Comparison of ENCODE assay signal across 34 cellular contexts in the genomic region with DNA sequence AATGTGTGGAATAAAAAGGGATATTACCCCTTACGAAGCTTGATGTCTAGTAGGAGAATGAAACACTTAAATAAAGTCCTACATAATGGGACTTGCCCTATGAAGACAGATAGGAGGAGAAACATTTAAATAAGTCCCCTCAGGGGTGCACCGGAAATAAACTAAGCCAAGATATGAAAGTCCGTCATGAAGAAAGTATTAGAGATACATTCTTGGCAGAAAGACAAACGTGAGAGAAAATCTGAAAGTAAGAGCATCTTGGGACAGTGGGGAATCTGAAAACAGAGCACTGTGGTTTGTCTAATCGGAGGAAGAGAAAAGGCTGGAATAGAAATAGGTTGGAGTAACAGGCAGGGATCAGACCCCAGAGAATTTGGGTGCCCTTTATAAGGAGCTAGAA.
DNase-seq lines count a peak whose midpoint lies in the region; TF ChIP-seq lines count a peak whose summit lies in the region.
"Had no signal": no experiment of that assay in that cellular context is flagged by ENCODE, and none has a peak within 500 bp of the region (broad histone marks: within the 10 kb centered on the region; RNA-seq: fewer than 3 reads in every experiment).

No MANE protein-coding gene starts in this region.

- H3K4me1 Mint-ChIP-seq in nephron = peaks cover 27% of the 10 kb centered on the region
- H3K4me1 Mint-ChIP-seq: activated naive CD4-positive, alpha-beta T cell treated with anti-CD3 and anti-CD28 coated beads, Interleukin-2, amount 50 U/mL, for 24 hours; CD4-positive, CD25-positive, alpha-beta regulatory T cell; naive thymus-derived CD4-positive, alpha-beta T cell had no signal

- H3K9me3 Mint-ChIP-seq in nephron = no peaks in the 10 kb centered on the region
- H3K9me3 Mint-ChIP-seq: activated naive CD4-positive, alpha-beta T cell treated with anti-CD3 and anti-CD28 coated beads, Interleukin-2, amount 50 U/mL, for 24 hours; activated T-helper 2 cell treated with anti-CD3 and anti-CD28 coated beads, Interferon-gamma antibody, Interleukin-2, Interleukin-4, amounts not matched to agents 10 μg/mL and 5 μg/mL and 100 μg/mL, durations not matched to agents 14 hours and 24 hours and 36 hours; naive thymus-derived CD4-positive, alpha-beta T cell; stimulated activated naive CD8-positive, alpha-beta T cell treated with anti-CD3 and anti-CD28 coated beads, Interleukin-15, Interleukin-2, amounts not matched to agents 100 ng/mL and 50 ng/mL, for 24 hours had no signal

- no peak overlapping the region for H3K4me3 Mint-ChIP-seq in nephron
- H3K4me3 Mint-ChIP-seq: activated naive CD4-positive, alpha-beta T cell treated with anti-CD3 and anti-CD28 coated beads, Interleukin-2, amount 50 U/mL, for 24 hours; CD4-positive, CD25-positive, alpha-beta regulatory T cell; naive thymus-derived CD4-positive, alpha-beta T cell; stimulated activated naive CD8-positive, alpha-beta T cell treated with anti-CD3 and anti-CD28 coated beads, Interleukin-15, Interleukin-2, amounts not matched to agents 100 ng/mL and 50 ng/mL, for 24 hours had no signal

- no peaks in the 10 kb centered on the region for H3K27me3 Mint-ChIP-seq in nephron (ENCODE audit: low read depth)
- H3K27me3 Mint-ChIP-seq: activated naive CD4-positive, alpha-beta T cell treated with anti-CD3 and anti-CD28 coated beads, Interleukin-2, amount 50 U/mL, for 24 hours; CD4-positive, CD25-positive, alpha-beta regulatory T cell; naive thymus-derived CD4-positive, alpha-beta T cell; stimulated activated naive CD8-positive, alpha-beta T cell treated with anti-CD3 and anti-CD28 coated beads, Interleukin-15, Interleukin-2, amounts not matched to agents 100 ng/mL and 50 ng/mL, for 24 hours had no signal

- peak overlapping the region in 2 of 3 experiments; percentile 8 for H3K27ac Mint-ChIP-seq in nephron
- H3K27ac Mint-ChIP-seq: activated naive CD4-positive, alpha-beta T cell treated with anti-CD3 and anti-CD28 coated beads, Interleukin-2, amount 50 U/mL, for 24 hours; activated T-helper 2 cell treated with anti-CD3 and anti-CD28 coated beads, Interferon-gamma antibody, Interleukin-2, Interleukin-4, amounts not matched to agents 10 μg/mL and 5 μg/mL and 100 μg/mL, durations not matched to agents 14 hours and 24 hours and 36 hours; CD4-positive, CD25-positive, alpha-beta regulatory T cell; naive thymus-derived CD4-positive, alpha-beta T cell; stimulated activated naive CD8-positive, alpha-beta T cell treated with anti-CD3 and anti-CD28 coated beads, Interleukin-15, Interleukin-2, amounts not matched to agents 100 ng/mL and 50 ng/mL, for 24 hours had no signal

- no peaks in the 10 kb centered on the region for H3K36me3 Mint-ChIP-seq in nephron (ENCODE audit: low read depth)
- H3K36me3 Mint-ChIP-seq: activated naive CD4-positive, alpha-beta T cell treated with anti-CD3 and anti-CD28 coated beads, Interleukin-2, amount 50 U/mL, for 24 hours; CD4-positive, CD25-positive, alpha-beta regulatory T cell; naive thymus-derived CD4-positive, alpha-beta T cell had no signal

- DNase-seq in HCEC 1CT (peak; percentile 14), RPMI7951 (ENCODE audit: low read depth) (peak; percentile 3), dedifferentiated amniotic fluid mesenchymal stem cell (ENCODE audit: extremely low spot score) (peak; percentile 27), AML-193 (lab: John Stamatoyannopoulos, UW) (no peak), NCI-H146 treated with DMSO at 0.1 percent for 48 hours (lab: John Stamatoyannopoulos, UW; ENCODE audit: unreplicated experiment) (no peak), NCI-H1092 treated with DMSO at 0.1 percent for 48 hours (lab: John Stamatoyannopoulos, UW) (no peak)
- DNase-seq in activated CD4-positive, alpha-beta T cell treated with anti-CD3 and anti-CD28 coated beads for 1 hour = no peak
- DNase-seq: activated CD4-positive, alpha-beta T cell treated with anti-CD3 and anti-CD28 coated beads for 48 hours; activated CD8-positive, alpha-beta memory T cell treated with anti-CD3 and anti-CD28 coated beads for 24 hours; activated T-cell treated with anti-CD3 and anti-CD28 coated beads for 4 hours; aorta; Calu3; CD4-positive, CD25-positive, alpha-beta regulatory T cell; central memory CD4-positive, alpha-beta T cell; dermis blood vessel endothelial cell; DMS79 treated with DMSO at 0.1 percent for 48 hours; GOT3; kidney; midbrain; naive thymus-derived CD4-positive, alpha-beta T cell; NCI-H1436; NCI-H2081 treated with DMSO at 0.1 percent for 48 hours; NCI-H446; NCI-H774; nucleus accumbens; right lobe of liver; RPMI8226; stimulated activated CD8-positive, alpha-beta memory T cell treated with anti-CD3 and anti-CD28 coated beads, Interleukin-4, amount 100 ng/mL, for 48 hours; T1000; WERI-Rb-1 had no signal

- TF ChIP-seq CTCF in nephron (IDR thresholded peaks at IDR 0.05; ENCODE audit: unreplicated experiment in 3 of 3) = no peak

Comparison
In these comparisons a context has a peak if more than half of its experiments do, and no peak if none do; other contexts are left out.
1. DNase-seq: peak in HCEC 1CT (single experiment), RPMI7951 (single experiment) and dedifferentiated amniotic fluid mesenchymal stem cell (single experiment); none in AML-193 (0 of 2), NCI-H146 treated with DMSO at 0.1 percent for 48 hours (single experiment), NCI-H1092 treated with DMSO at 0.1 percent for 48 hours (single experiment) and activated CD4-positive, alpha-beta T cell treated with anti-CD3 and anti-CD28 coated beads for 1 hour (single experiment).